ENCODE assay signal across 15 cellular contexts in genomic region chr3:63908081-63908736, GRCh38. TPM values are rescaled to one million over a fixed set of nuclear protein-coding genes. Genes with fewer than 3 reads are reported as not detected.
DNase-seq lines count a peak whose midpoint lies in the region; ATAC-seq and TF ChIP-seq lines count a peak whose summit lies in the region.
"Had no signal": no experiment of that assay in that cellular context is flagged by ENCODE, and none has a peak within 500 bp of the region (broad histone marks: within the 10 kb centered on the region; RNA-seq: fewer than 3 reads in every experiment).

No MANE protein-coding gene starts in this region.

- intact Hi-C loops in lower leg skin (cut with DNase I; ENCODE audit: low total_unique reads) = loop anchor here (1.0 kb wide), 1 partner anchor 20 kb away; no protein-coding TSS in a partner anchor

- H3K9me3 ChIP-seq in adipocyte (ENCODE audit: control insufficient read depth, low read length) = no peaks in the 10 kb centered on the region

- H4K20me1 ChIP-seq in GM23338 (replicated peaks; ENCODE audit: insufficient read depth) = no peaks in the 10 kb centered on the region

- no peak overlapping the region for H3K4me2 ChIP-seq in GM23338
- H3K4me2 ChIP-seq: smooth muscle cell had no signal

- TF ChIP-seq CTCF in GM23338 (conservative IDR thresholded peaks at IDR 0.05; ENCODE audit: low read depth in 2 of 2) (peak; percentile 17 to 27; a peak in 2 of 4 replicates), lower leg skin (IDR thresholded peaks at IDR 0.05) (no peak)

- no peaks in the 10 kb centered on the region for H3K9me3 Mint-ChIP-seq in GM23338
- no peaks in the 10 kb centered on the region for H3K9me3 Mint-ChIP-seq in immature natural killer cell
- H3K9me3 Mint-ChIP-seq: activated T-helper 1 cell treated with anti-CD3 and anti-CD28 coated beads, Interleukin-12 subunit alpha, Interleukin-12 subunit beta, Interleukin-2, Interleukin-4 antibody, amounts not matched to agents 30 ng/mL and 10 ng/mL and 1 ng/mL, durations not matched to agents 14 hours and 24 hours and 36 hours; stimulated activated naive B cell treated with anti-CD40 and anti-IgM and Interleukin-4, amounts not matched to agents 10 μg/mL and 1 μg/mL and 100 μg/mL, for 72 hours had no signal

- 50 to 52% methylated on average over 2 of the region's 2 CpGs for WGBS in lower leg skin, 2 donors

- no peak overlapping the region for H3K27ac ChIP-seq in GM23338 (ENCODE audit: low read depth)

- H3K4me1 ChIP-seq in GM23338 (ENCODE audit: insufficient read depth) = peaks cover 5% of the 10 kb centered on the region
- H3K4me1 ChIP-seq in adipocyte (ENCODE audit: control insufficient read depth, insufficient read depth, low read length) = peaks cover 34% of the 10 kb centered on the region

- H2AFZ ChIP-seq in GM23338 = no peak overlapping the region

- DNase-seq in AG08395 (ENCODE audit: low spot score) = peak; percentile 25
- DNase-seq in GM23338 (ENCODE audit: low spot score) = peak; percentile 33
- DNase-seq in adipocyte (ENCODE audit: low read depth) = peak; percentile 33
- no peak for DNase-seq in immature natural killer cell
- no peak for DNase-seq in lower leg skin (ENCODE audit: low spot score in 2 of 2)
- no peak for DNase-seq in NOMO-1 (lab: John Stamatoyannopoulos, UW; ENCODE audit: unreplicated experiment in 2 of 2)
- DNase-seq in activated CD4-positive, alpha-beta T cell treated with anti-CD3 and anti-CD28 coated beads, Interleukin-2, amount 50 U/mL, for 4 hours = no peak
- DNase-seq: left cardiac atrium; stimulated activated naive B cell treated with anti-CD40 and anti-IgM and Interleukin-4, amounts not matched to agents 10 μg/mL and 1 μg/mL and 100 μg/mL, for 72 hours; T-helper 2 cell had no signal

- H3K36me3 Mint-ChIP-seq in GM23338 (ENCODE audit: low read depth) (no peaks in the 10 kb centered on the region), immature natural killer cell (peaks cover 0 to 5% (median 0%) of the 10 kb centered on the region in 3 donors)

- H3K4me3 Mint-ChIP-seq in GM23338 = no peak overlapping the region
- no peak overlapping the region for H3K4me3 Mint-ChIP-seq in immature natural killer cell
- H3K4me3 Mint-ChIP-seq: activated T-helper 1 cell treated with anti-CD3 and anti-CD28 coated beads, Interleukin-12 subunit alpha, Interleukin-12 subunit beta, Interleukin-2, Interleukin-4 antibody, amounts not matched to agents 30 ng/mL and 10 ng/mL and 1 ng/mL, durations not matched to agents 14 hours and 24 hours and 36 hours; stimulated activated naive B cell treated with anti-CD40 and anti-IgM and Interleukin-4, amounts not matched to agents 10 μg/mL and 1 μg/mL and 100 μg/mL, for 72 hours had no signal

- peaks cover 31% of the 10 kb centered on the region for H3K4me1 Mint-ChIP-seq in GM23338
- H3K4me1 Mint-ChIP-seq in immature natural killer cell = peaks cover 20 to 27% of the 10 kb centered on the region in 2 donors

- ATAC-seq in GM23338 = no peak
- no peak for ATAC-seq in GM18519 (IDR thresholded peaks at IDR 0.05; ENCODE audit: low FRiP score, unreplicated experiment)
- ATAC-seq: left cardiac atrium; stimulated activated naive B cell treated with anti-CD40 and anti-IgM and Interleukin-4, amounts not matched to agents 10 μg/mL and 1 μg/mL and 100 μg/mL, for 72 hours had no signal

- H3K9me2 ChIP-seq in GM23338 (ENCODE audit: insufficient read depth) = no peaks in the 10 kb centered on the region

- no peak for TF ChIP-seq POLR2A in lower leg skin (IDR thresholded peaks at IDR 0.05)

- H3K4me3 ChIP-seq in GM23338 (no peak overlapping the region), adipocyte (ENCODE audit: low read length) (no peak overlapping the region), lower leg skin (ENCODE audit: low read depth, poor library complexity, severe bottlenecking) (no peak overlapping the region)
- H3K4me3 ChIP-seq: smooth muscle cell had no signal

- H3K27me3 Mint-ChIP-seq in GM23338 (ENCODE audit: insufficient read depth, low read depth, poor library complexity) = peaks cover 5% of the 10 kb centered on the region
- H3K27me3 Mint-ChIP-seq in immature natural killer cell (ENCODE audit: low read depth in 3 of 3) = peaks cover 4 to 13% (median 13%) of the 10 kb centered on the region in 3 donors
- H3K27me3 Mint-ChIP-seq: stimulated activated naive B cell treated with anti-CD40 and anti-IgM and Interleukin-4, amounts not matched to agents 10 μg/mL and 1 μg/mL and 100 μg/mL, for 72 hours had no signal

- H3K79me2 ChIP-seq in GM23338 (replicated peaks; ENCODE audit: insufficient read depth) = peaks cover 4% of the 10 kb centered on the region; the same call in 1 of the 2 replicates

- H3K27ac Mint-ChIP-seq in GM23338 (no peak overlapping the region), immature natural killer cell (peak overlapping the region in 4 of 6 donors; percentile 24 to 64 (median 26))
- H3K27ac Mint-ChIP-seq: activated T-helper 1 cell treated with anti-CD3 and anti-CD28 coated beads, Interleukin-12 subunit alpha, Interleukin-12 subunit beta, Interleukin-2, Interleukin-4 antibody, amounts not matched to agents 30 ng/mL and 10 ng/mL and 1 ng/mL, durations not matched to agents 14 hours and 24 hours and 36 hours had no signal

- H3K27me3 ChIP-seq in GM23338 (ENCODE audit: insufficient read depth) = peaks cover 7% of the 10 kb centered on the region; the same call in 1 of the 2 replicates
- H3K27me3 ChIP-seq in adipocyte (replicated peaks; ENCODE audit: control insufficient read depth, insufficient read depth, low read length) = no peaks in the 10 kb centered on the region

- no peaks in the 10 kb centered on the region; the same call in 1 of the 2 replicates for H3K36me3 ChIP-seq in GM23338 (ENCODE audit: insufficient read depth)
- no peaks in the 10 kb centered on the region for H3K36me3 ChIP-seq in adipocyte (ENCODE audit: control insufficient read depth, insufficient read depth, low read length, severe bottlenecking)

- peak overlapping the region; percentile 11 for H3K9ac ChIP-seq in adipocyte (ENCODE audit: low read length)

- no peaks in the 10 kb centered on the region for H3F3A ChIP-seq in GM23338 (replicated peaks; ENCODE audit: low read depth)

RNA-seq across cellular contexts. Expression of gene SCAANT1, which starts 4.0 kb away (rescaled TPM):
- total RNA-seq in GM23338 (2014; rRNA removed; shearing (Covaris generic)) = not detected in 2 replicates
- polyA plus RNA-seq in GM23338 (2016; fragmentation: Nextera tagmentation; extraction: Ambion mirVana) = 1.2 TPM in 1 of 2 replicates, not detected in the other
- 1 to 10 TPM in 1 of 3 donors, not detected in 2; 6.3 TPM for polyA plus RNA-seq in immature natural killer cell
- total RNA-seq in lower leg skin = not detected
- total RNA-seq: activated T-helper 1 cell treated with anti-CD3 and anti-CD28 coated beads, Interleukin-12 subunit alpha, Interleukin-12 subunit beta, Interleukin-2, Interleukin-4 antibody, amounts not matched to agents 30 ng/mL and 10 ng/mL and 1 ng/mL, durations not matched to agents 14 hours and 24 hours and 36 hours; Daoy; HT1080; left cardiac atrium; smooth muscle cell had no signal
- polyA plus RNA-seq: smooth muscle cell had no signal

RNA-seq across cellular contexts. Expression of gene ATXN7, which starts 44.5 kb away (rescaled TPM):
- 8.0 and 17.2 TPM in 2 replicates for total RNA-seq in GM23338 (2014; rRNA removed; shearing (Covaris generic))
- 3.2 and 4.0 TPM in 2 replicates for polyA plus RNA-seq in GM23338 (2016; fragmentation: Nextera tagmentation; extraction: Ambion mirVana)
- polyA plus RNA-seq in immature natural killer cell = 10 to 100 TPM in 1 of 3 donors, 1 to 10 TPM in 2; 5.5 to 11.3 (median 6.0) TPM
- 10 to 100 TPM; 21.4 to 88.6 (median 36.1) TPM for total RNA-seq in lower leg skin

RNA-seq across cellular contexts. Expression of gene THOC7, which starts 44.6 kb away (rescaled TPM):
- total RNA-seq in GM23338 (2014; rRNA removed; shearing (Covaris generic)) = 50.5 and 53.9 TPM in 2 replicates
- polyA plus RNA-seq in GM23338 (2016; fragmentation: Nextera tagmentation; extraction: Ambion mirVana) (154 and 166 TPM in 2 replicates), immature natural killer cell (100 to 1,000 TPM in 1 of 3 donors, 10 to 100 TPM in 2; 92.0 to 133 (median 98.0) TPM)
- 10 to 100 TPM; 37.1 to 46.8 (median 44.9) TPM for total RNA-seq in lower leg skin

Comparison
In these comparisons a context has a peak if more than half of its experiments do, and no peak if none do; other contexts are left out.
1. DNase-seq: peak in AG08395 (single experiment), GM23338 (single experiment) and adipocyte (single experiment); none in immature natural killer cell (0 of 3), lower leg skin (0 of 2), NOMO-1 (0 of 2) and activated CD4-positive, alpha-beta T cell treated with anti-CD3 and anti-CD28 coated beads, Interleukin-2, amount 50 U/mL, for 4 hours (0 of 2).
2. CTCF ChIP-seq: peak in GM23338 (2 of 2); none in lower leg skin (0 of 3).